ENCODE assay signal across 27 cellular contexts in the genomic region with DNA sequence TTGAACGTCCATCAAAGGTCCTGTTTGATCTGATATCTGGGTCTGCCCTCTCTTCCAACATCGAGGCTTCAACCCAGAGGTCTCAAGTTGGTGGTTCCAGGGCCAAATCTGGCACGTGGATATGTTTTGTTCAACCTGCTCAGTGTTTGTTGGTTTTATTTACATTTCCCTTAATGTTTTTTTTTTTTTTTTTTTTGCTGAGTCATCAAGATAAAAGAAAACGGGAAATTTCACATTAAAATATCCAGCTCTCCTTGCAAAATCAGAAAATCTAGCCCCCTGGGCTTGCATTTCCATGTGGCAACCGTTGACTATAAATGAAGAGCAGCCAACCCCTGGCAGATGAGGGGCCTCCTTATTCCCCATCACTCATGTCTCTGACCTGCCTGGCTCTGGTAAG.
"Had no signal": no experiment of that assay in that cellular context is flagged by ENCODE, and none has a peak within 500 bp of the region (broad histone marks: within the 10 kb centered on the region; RNA-seq: fewer than 3 reads in every experiment).

No MANE protein-coding gene starts in this region.

- H3K4me3 Mint-ChIP-seq: dendritic cell treated with granulocyte-macrophage colony-stimulating factor and Interleukin-4, amounts not matched to agents 40 ng/mL and 50 ng/mL, for 4 days; endodermal cell; natural killer cell; neural progenitor cell; stimulated activated memory B cell treated with anti-CD40 and anti-IgM and Interleukin-4, amounts not matched to agents 10 μg/mL and 1 μg/mL and 100 μg/mL, for 72 hours had no signal

- H3K27ac ChIP-seq: colonic mucosa, epithelial cell of prostate, gastrocnemius medialis, heart left ventricle, left lung, neural progenitor cell, parathyroid adenoma, prostate gland, right atrium auricular region, sigmoid colon, testis, tibial nerve, vagina had no signal

- H3K4me1 ChIP-seq: colonic mucosa, gastrocnemius medialis, parathyroid adenoma, prostate gland, testis had no signal

- H3K27me3 ChIP-seq: colonic mucosa, gastrocnemius medialis, right atrium auricular region, testis, vagina had no signal

- H3K36me3 ChIP-seq: colonic mucosa, gastrocnemius medialis, heart left ventricle, left lung, neural progenitor cell, prostate gland, right atrium auricular region, sigmoid colon, tibial nerve, vagina had no signal

- H3K9ac ChIP-seq: neural progenitor cell, parathyroid adenoma had no signal

- FAIRE-seq: islet of Langerhans had no signal

- H3K9me3 Mint-ChIP-seq: dendritic cell treated with granulocyte-macrophage colony-stimulating factor and Interleukin-4, amounts not matched to agents 40 ng/mL and 50 ng/mL, for 4 days; endodermal cell; neural progenitor cell had no signal

- H3K27ac Mint-ChIP-seq: dendritic cell treated with granulocyte-macrophage colony-stimulating factor and Interleukin-4, amounts not matched to agents 40 ng/mL and 50 ng/mL, for 4 days; endodermal cell; natural killer cell; neural progenitor cell; stimulated activated memory B cell treated with anti-CD40 and anti-IgM and Interleukin-4, amounts not matched to agents 10 μg/mL and 1 μg/mL and 100 μg/mL, for 72 hours had no signal

- H3K4me3 ChIP-seq: colonic mucosa, gastrocnemius medialis, heart left ventricle, left lung, neural progenitor cell, prostate gland, right atrium auricular region, sigmoid colon, testis, tibial nerve, vagina had no signal

- H3K79me2 ChIP-seq: parathyroid adenoma had no signal

- H3K9me3 ChIP-seq: colonic mucosa, gastrocnemius medialis, heart left ventricle, left lung, prostate gland, right atrium auricular region, sigmoid colon, testis, tibial nerve, vagina had no signal

- ATAC-seq: esophagus mucosa; gastrocnemius medialis; heart left ventricle; left cardiac atrium; left lung; natural killer cell; stimulated activated memory B cell treated with anti-CD40 and anti-IgM and Interleukin-4, amounts not matched to agents 10 μg/mL and 1 μg/mL and 100 μg/mL, for 72 hours; stimulated activated naive CD8-positive, alpha-beta T cell treated with anti-CD3 and anti-CD28 coated beads, Interleukin-15, Interleukin-2, amounts not matched to agents 100 U/mL and 50 U/mL, for 24 hours had no signal

- DNase-seq: colonic mucosa; effector CD8-positive, alpha-beta T cell; foreskin fibroblast; gastrocnemius medialis; heart left ventricle; hippocampal formation; left cardiac atrium; left lung; mesenchymal stem cell; natural killer cell; sigmoid colon; stimulated activated CD4-positive, alpha-beta T cell treated with anti-CD3 and anti-CD28 coated beads, Interleukin-4, amount 100 ng/mL, for 4 hours; stimulated activated naive CD8-positive, alpha-beta T cell treated with anti-CD3 and anti-CD28 coated beads, Interleukin-15, Interleukin-2, amounts not matched to agents 100 U/mL and 50 U/mL, for 24 hours; substantia nigra; testis had no signal

- H3K4me2 ChIP-seq: neural progenitor cell had no signal

- H2AFZ ChIP-seq: neural progenitor cell, parathyroid adenoma had no signal

- H3K36me3 Mint-ChIP-seq: natural killer cell; neural progenitor cell; stimulated activated memory B cell treated with anti-CD40 and anti-IgM and Interleukin-4, amounts not matched to agents 10 μg/mL and 1 μg/mL and 100 μg/mL, for 72 hours had no signal
